Comparison of ENCODE assay signal across 14 cellular contexts in the genomic region with DNA sequence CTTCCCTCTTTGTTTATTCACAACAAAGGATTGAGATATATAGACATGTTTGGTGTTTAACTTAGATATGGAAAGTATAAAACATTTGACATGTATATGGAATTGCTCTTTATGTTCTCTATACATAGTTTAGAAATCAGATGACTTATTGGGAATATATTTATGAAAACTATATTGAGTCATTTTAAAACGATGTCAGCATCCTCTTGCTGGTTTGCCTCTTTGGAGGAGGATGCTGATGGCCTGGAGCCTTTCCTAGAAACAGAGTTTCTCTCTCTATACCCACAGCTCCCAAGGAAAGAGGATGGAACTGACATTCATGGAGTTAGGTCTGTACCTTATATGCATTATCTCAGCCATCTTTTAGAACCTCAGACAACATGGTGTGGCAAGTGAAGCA. TPM values are rescaled to one million over a fixed set of nuclear protein-coding genes. Genes with fewer than 3 reads are reported as not detected.
DNase-seq lines count a peak whose midpoint lies in the region; ATAC-seq, FAIRE-seq and TF ChIP-seq lines count a peak whose summit lies in the region.
"Had no signal": no experiment of that assay in that cellular context is flagged by ENCODE, and none has a peak within 500 bp of the region (broad histone marks: within the 10 kb centered on the region; RNA-seq: fewer than 3 reads in every experiment).

No MANE protein-coding gene starts in this region.

- H3K27ac Mint-ChIP-seq in naive thymus-derived CD4-positive, alpha-beta T cell: peak overlapping the region in 6 of 9 donors; percentile 18 to 100 (median 48)

- H3K4me1 Mint-ChIP-seq in naive thymus-derived CD4-positive, alpha-beta T cell: peaks cover 42 to 85% (median 73%) of the 10 kb centered on the region in 7 donors

- H3K27me3 Mint-ChIP-seq in naive thymus-derived CD4-positive, alpha-beta T cell: no peaks in the 10 kb centered on the region
- H3K27me3 Mint-ChIP-seq: type B pancreatic cell had no signal

- no peak for TF ChIP-seq CTCF in heart right ventricle (IDR thresholded peaks at IDR 0.05)
- TF ChIP-seq CTCF in adrenal gland (IDR thresholded peaks at IDR 0.05): no peak
- TF ChIP-seq CTCF in upper lobe of right lung (IDR thresholded peaks at IDR 0.05): no peak
- TF ChIP-seq CTCF in GM10266 (IDR thresholded peaks at IDR 0.05; ENCODE audit: control insufficient read depth, insufficient read depth, low read depth, missing control alignments): no peak
- no peak for TF ChIP-seq CTCF in kidney (IDR thresholded peaks at IDR 0.05; ENCODE audit: borderline replicate concordance, extremely low read depth, insufficient read depth)

- no peak for ATAC-seq in heart right ventricle
- no peak for ATAC-seq in Right ventricle myocardium superior (ENCODE audit: poor library complexity)
- ATAC-seq in naive thymus-derived CD4-positive, alpha-beta T cell: no peak
- ATAC-seq in upper lobe of right lung: no peak
- no peak for ATAC-seq in HG02610 (IDR thresholded peaks at IDR 0.05; ENCODE audit: unreplicated experiment)

- no peak for DNase-seq in heart right ventricle
- no peak for DNase-seq in Right ventricle myocardium superior
- no peak for DNase-seq in adrenal gland
- DNase-seq in naive thymus-derived CD4-positive, alpha-beta T cell: no peak
- no peak for DNase-seq in upper lobe of right lung
- DNase-seq in GM10266 (ENCODE audit: extremely low spot score): no peak
- no peak for DNase-seq in kidney
- DNase-seq: activated CD4-positive, alpha-beta T cell treated with anti-CD3 and anti-CD28 coated beads for 4 hours; activated naive CD4-positive, alpha-beta T cell treated with Interleukin-2 at 50 U/mL for 16 hours; KG1; NCI-H2029 had no signal

- 77 to 82% methylated on average over 1 of the region's 1 CpG for WGBS in heart right ventricle, 2 donors
- WGBS in adrenal gland, 4 donors: 77 to 97% (median 83%) methylated on average over 1 of the region's 1 CpG

- H3K9me3 Mint-ChIP-seq in naive thymus-derived CD4-positive, alpha-beta T cell: peaks cover 0 to 2% (median 0%) of the 10 kb centered on the region in 11 donors
- H3K9me3 Mint-ChIP-seq: type B pancreatic cell had no signal

- no peak overlapping the region for H3K4me3 Mint-ChIP-seq in naive thymus-derived CD4-positive, alpha-beta T cell
- H3K4me3 Mint-ChIP-seq: type B pancreatic cell had no signal

- no peak for FAIRE-seq in kidney (lab: Jason Lieb, UNC)
- FAIRE-seq: colon had no signal

- no peak overlapping the region for H3K4me3 ChIP-seq in heart right ventricle
- H3K4me3 ChIP-seq in adrenal gland: no peak overlapping the region
- no peak overlapping the region for H3K4me3 ChIP-seq in naive thymus-derived CD4-positive, alpha-beta T cell (ENCODE audit: low read length)
- H3K4me3 ChIP-seq in upper lobe of right lung: no peak overlapping the region
- H3K4me3 ChIP-seq in kidney (ENCODE audit: low read length in 2 of 2): no peak overlapping the region

- POLR2A ChIA-PET in naive thymus-derived CD4-positive, alpha-beta T cell (lab: Charles Lee): interaction anchor here (0.6 to 1.0 kb wide), 2 partner anchors 142 to 877 kb away, joined by 3 read pairs; no protein-coding TSS in a partner anchor

- no peak for TF ChIP-seq POLR2A in adrenal gland (IDR thresholded peaks at IDR 0.05)

- H3K36me3 ChIP-seq in heart right ventricle (peaks cover 0 to 71% (median 18%) of the 10 kb centered on the region in 9 donors), adrenal gland (replicated peaks in 1 of 2) (peaks cover 0 to 33% of the 10 kb centered on the region in 2 donors), upper lobe of right lung (peaks cover 52% of the 10 kb centered on the region), kidney (ENCODE audit: control insufficient read depth in 1 of 2, insufficient read depth in 2 of 2, low read length in 2 of 2) (peaks cover 14 to 37% of the 10 kb centered on the region in 2 donors)
- H3K36me3 ChIP-seq in naive thymus-derived CD4-positive, alpha-beta T cell (ENCODE audit: control insufficient read depth in 2 of 3, insufficient read depth in 3 of 3, low read length in 3 of 3): peaks cover 0 to 29% (median 6%) of the 10 kb centered on the region in 3 experiments

- H3K9me3 ChIP-seq in heart right ventricle (no peaks in the 10 kb centered on the region), adrenal gland (replicated peaks in 1 of 3) (no peaks in the 10 kb centered on the region), upper lobe of right lung (no peaks in the 10 kb centered on the region), kidney (ENCODE audit: control insufficient read depth in 1 of 2, low read length in 2 of 2) (no peaks in the 10 kb centered on the region)
- no peaks in the 10 kb centered on the region for H3K9me3 ChIP-seq in naive thymus-derived CD4-positive, alpha-beta T cell (ENCODE audit: control insufficient read depth in 2 of 3, low read length in 3 of 3)

- peaks cover 19 to 44% (median 33%) of the 10 kb centered on the region in 5 donors for H3K36me3 Mint-ChIP-seq in naive thymus-derived CD4-positive, alpha-beta T cell

- H3K27me3 ChIP-seq in heart right ventricle: no peaks in the 10 kb centered on the region
- H3K27me3 ChIP-seq in adrenal gland: no peaks in the 10 kb centered on the region
- no peaks in the 10 kb centered on the region for H3K27me3 ChIP-seq in naive thymus-derived CD4-positive, alpha-beta T cell (ENCODE audit: control insufficient read depth in 2 of 2, insufficient read depth in 2 of 2, low read length in 2 of 2)
- no peaks in the 10 kb centered on the region for H3K27me3 ChIP-seq in upper lobe of right lung

- H3K27ac ChIP-seq in heart right ventricle: peak overlapping the region in 9 of 10 donors; percentile 88 to 99 (median 97)
- H3K27ac ChIP-seq in adrenal gland: peak overlapping the region; percentile 25 to 99 (median 95)
- no peak overlapping the region for H3K27ac ChIP-seq in naive thymus-derived CD4-positive, alpha-beta T cell (ENCODE audit: low read depth, low read length)
- H3K27ac ChIP-seq in upper lobe of right lung: peak overlapping the region; percentile 88
- no peak overlapping the region for H3K27ac ChIP-seq in kidney (ENCODE audit: low read depth in 2 of 2, low read length in 2 of 2)

- peaks cover 20 to 100% (median 90%) of the 10 kb centered on the region in 9 donors for H3K4me1 ChIP-seq in heart right ventricle
- H3K4me1 ChIP-seq in adrenal gland (replicated peaks in 1 of 2): peaks cover 77 to 93% of the 10 kb centered on the region in 2 donors
- H3K4me1 ChIP-seq in naive thymus-derived CD4-positive, alpha-beta T cell (ENCODE audit: control insufficient read depth in 2 of 2, insufficient read depth in 2 of 2, low read length in 2 of 2): peaks cover 39 to 77% of the 10 kb centered on the region in 2 donors
- peaks cover 75% of the 10 kb centered on the region for H3K4me1 ChIP-seq in upper lobe of right lung
- H3K4me1 ChIP-seq in kidney (ENCODE audit: control insufficient read depth in 1 of 2, insufficient read depth in 1 of 2, low read depth in 1 of 2, low read length in 2 of 2): peaks cover 33 to 40% of the 10 kb centered on the region in 2 donors

- intact Hi-C loops in heart right ventricle (cut with DNase I) (loop anchor here in 1 of 10 donors (2.0 kb wide), 1 partner anchor 40 kb away; the partner anchor contains the start of gene ZBTB38), Right ventricle myocardium superior (cut with DNase I) (loop anchor here (5.0 kb wide), 1 partner anchor 41 kb away; the partner anchor contains the start of gene ZBTB38), adrenal gland (cut with DNase I) (no loop called here), upper lobe of right lung (cut with DNase I) (no loop called here), kidney (cut with DNase I) (no loop called here)
- intact Hi-C loops in naive thymus-derived CD4-positive, alpha-beta T cell (cut with micrococcal nuclease): no loop called here

- H3K9ac ChIP-seq in kidney (ENCODE audit: low read length in 2 of 2): no peak overlapping the region

- CTCF ChIA-PET in naive thymus-derived CD4-positive, alpha-beta T cell (lab: Charles Lee): interaction anchor here (0.5 kb wide), 1 partner anchor 39 kb away, joined by 4 read pairs; no protein-coding TSS in a partner anchor

RNA-seq across cellular contexts. Expression of gene ZBTB38, which starts 40.3 kb away (rescaled TPM):
- total RNA-seq in heart right ventricle: 100 to 1,000 TPM in 8 of 10 donors, 10 to 100 TPM in 2; 86.8 to 156 (median 139) TPM
- polyA plus RNA-seq in heart right ventricle: 10 to 100 TPM; 14.7 to 21.3 TPM
- 89.6 TPM for total RNA-seq in Right ventricle myocardium superior
- total RNA-seq in adrenal gland: 100 to 1,000 TPM; 116 to 231 (median 167) TPM
- polyA plus RNA-seq in adrenal gland: 10 to 100 TPM; 12.0 to 73.9 (median 14.5) TPM
- 10 to 100 TPM; 25.0 to 58.3 (median 35.8) TPM for total RNA-seq in naive thymus-derived CD4-positive, alpha-beta T cell
- 10 to 100 TPM; 56.3 to 70.5 TPM for polyA plus RNA-seq in naive thymus-derived CD4-positive, alpha-beta T cell
- total RNA-seq in upper lobe of right lung: 118 TPM
- 113 TPM for total RNA-seq in kidney
- polyA plus RNA-seq in kidney (ENCODE audit: insufficient read depth, low read depth, low replicate concordance): 8.6 TPM

Comparison
In these comparisons a context has a peak if more than half of its experiments do, and no peak if none do; other contexts are left out.
1. H3K27ac ChIP-seq: peak in heart right ventricle (9 of 10), adrenal gland (5 of 5) and upper lobe of right lung (single experiment); none in naive thymus-derived CD4-positive, alpha-beta T cell (single experiment) and kidney (0 of 2).